ENCODE assay signal across 18 cellular contexts in genomic region chr4:102792361-102792936, GRCh38. TPM values are rescaled to one million over a fixed set of nuclear protein-coding genes. Genes with fewer than 3 reads are reported as not detected.
DNase-seq lines count a peak whose midpoint lies in the region; ATAC-seq and TF ChIP-seq lines count a peak whose summit lies in the region.
"Had no signal": no experiment of that assay in that cellular context is flagged by ENCODE, and none has a peak within 500 bp of the region (broad histone marks: within the 10 kb centered on the region; RNA-seq: fewer than 3 reads in every experiment).

No MANE protein-coding gene starts in this region.

- H3K9me3 Mint-ChIP-seq in endothelial cell (ENCODE audit: unreplicated experiment), result no peaks in the 10 kb centered on the region
- peaks cover 3% of the 10 kb centered on the region for H3K9me3 Mint-ChIP-seq in progenitor cell of endocrine pancreas (ENCODE audit: low read depth)
- H3K9me3 Mint-ChIP-seq in activated T-helper 17 cell treated with anti-CD3 and anti-CD28 coated beads, Interleukin-2, amount 50 U/mL, for 72 hours, result no peaks in the 10 kb centered on the region
- H3K9me3 Mint-ChIP-seq: dendritic cell treated with granulocyte-macrophage colony-stimulating factor and Interleukin-4, amounts not matched to agents 40 ng/mL and 50 ng/mL, for 4 days had no signal

- H3K4me1 ChIP-seq in left ventricle myocardium inferior, result no peaks in the 10 kb centered on the region
- H3K4me1 ChIP-seq: suprapubic skin had no signal

- H3K4me3 Mint-ChIP-seq in endothelial cell (ENCODE audit: unreplicated experiment) (peak overlapping the region; percentile 3), progenitor cell of endocrine pancreas (ENCODE audit: low read depth) (no peak overlapping the region)
- no peak overlapping the region for H3K4me3 Mint-ChIP-seq in activated T-helper 17 cell treated with anti-CD3 and anti-CD28 coated beads, Interleukin-2, amount 50 U/mL, for 72 hours
- H3K4me3 Mint-ChIP-seq: brain; dendritic cell treated with granulocyte-macrophage colony-stimulating factor and Interleukin-4, amounts not matched to agents 40 ng/mL and 50 ng/mL, for 4 days had no signal

- H3K4me3 ChIP-seq in left ventricle myocardium inferior, result no peak overlapping the region
- H3K4me3 ChIP-seq: suprapubic skin had no signal

- intact Hi-C loops in Right ventricle myocardium superior (cut with DNase I) (no loop called here), left ventricle myocardium inferior (cut with micrococcal nuclease) (no loop called here)

- ATAC-seq in Right ventricle myocardium superior (ENCODE audit: poor library complexity), result peak; percentile 13
- ATAC-seq in HG02588 (IDR thresholded peaks at IDR 0.05; ENCODE audit: unreplicated experiment), result no peak
- no peak for ATAC-seq in activated T-helper 17 cell treated with anti-CD3 and anti-CD28 coated beads, Interleukin-2, amount 50 U/mL, for 72 hours (replicated peaks)
- no peak for ATAC-seq in GM18858 (IDR thresholded peaks at IDR 0.05; ENCODE audit: unreplicated experiment)

- no peak overlapping the region for H3K27ac ChIP-seq in left ventricle myocardium inferior (replicated peaks)
- H3K27ac ChIP-seq: suprapubic skin, VCaP had no signal

- DNase-seq in Right ventricle myocardium superior (no peak), left ventricle myocardium inferior (no peak), OCI-M1 (lab: John Stamatoyannopoulos, UW) (peak; percentile 37), endothelial cell (ENCODE audit: low spot score) (no peak), progenitor cell of endocrine pancreas (ENCODE audit: low spot score, unreplicated experiment) (no peak)
- DNase-seq: activated naive CD4-positive, alpha-beta T cell treated with anti-CD3 and anti-CD28 coated beads, Interleukin-2, amount 50 U/mL, for 16 hours; EL; KG1; NCI-H2029; NCI-H510A; SHP77 treated with DMSO at 0.1 percent for 48 hours had no signal

- TF ChIP-seq CTCF in left ventricle myocardium inferior (IDR thresholded peaks at IDR 0.05; ENCODE audit: borderline replicate concordance) (no peak), endothelial cell (IDR thresholded peaks at IDR 0.05; ENCODE audit: unreplicated experiment) (no peak), progenitor cell of endocrine pancreas (IDR thresholded peaks at IDR 0.05; ENCODE audit: unreplicated experiment) (no peak)

- H3K4me1 Mint-ChIP-seq in endothelial cell (ENCODE audit: unreplicated experiment), result no peaks in the 10 kb centered on the region
- peaks cover 2% of the 10 kb centered on the region for H3K4me1 Mint-ChIP-seq in progenitor cell of endocrine pancreas (ENCODE audit: low read depth)
- peaks cover 26% of the 10 kb centered on the region for H3K4me1 Mint-ChIP-seq in activated T-helper 17 cell treated with anti-CD3 and anti-CD28 coated beads, Interleukin-2, amount 50 U/mL, for 72 hours

- H3K36me3 ChIP-seq in left ventricle myocardium inferior, result peaks cover 33% of the 10 kb centered on the region

- H3K36me3 Mint-ChIP-seq in endothelial cell (ENCODE audit: low read depth, unreplicated experiment), result peaks cover 27% of the 10 kb centered on the region
- peaks cover 24% of the 10 kb centered on the region for H3K36me3 Mint-ChIP-seq in progenitor cell of endocrine pancreas (ENCODE audit: insufficient read depth)
- no peaks in the 10 kb centered on the region for H3K36me3 Mint-ChIP-seq in activated T-helper 17 cell treated with anti-CD3 and anti-CD28 coated beads, Interleukin-2, amount 50 U/mL, for 72 hours (ENCODE audit: low read depth)

- no peaks in the 10 kb centered on the region for H3K27me3 ChIP-seq in left ventricle myocardium inferior (ENCODE audit: low read depth)
- H3K27me3 ChIP-seq: suprapubic skin had no signal

- H3K27me3 Mint-ChIP-seq in endothelial cell (ENCODE audit: unreplicated experiment) (peaks cover 3% of the 10 kb centered on the region), progenitor cell of endocrine pancreas (no peaks in the 10 kb centered on the region)
- H3K27me3 Mint-ChIP-seq in activated T-helper 17 cell treated with anti-CD3 and anti-CD28 coated beads, Interleukin-2, amount 50 U/mL, for 72 hours, result no peaks in the 10 kb centered on the region
- H3K27me3 Mint-ChIP-seq: brain; dendritic cell treated with granulocyte-macrophage colony-stimulating factor and Interleukin-4, amounts not matched to agents 40 ng/mL and 50 ng/mL, for 4 days had no signal

- H3K27ac Mint-ChIP-seq in endothelial cell (ENCODE audit: unreplicated experiment), result no peak overlapping the region
- peak overlapping the region; percentile 1 for H3K27ac Mint-ChIP-seq in progenitor cell of endocrine pancreas
- no peak overlapping the region for H3K27ac Mint-ChIP-seq in activated T-helper 17 cell treated with anti-CD3 and anti-CD28 coated beads, Interleukin-2, amount 50 U/mL, for 72 hours
- H3K27ac Mint-ChIP-seq: dendritic cell treated with granulocyte-macrophage colony-stimulating factor and Interleukin-4, amounts not matched to agents 40 ng/mL and 50 ng/mL, for 4 days had no signal

- H3K9me3 ChIP-seq in left ventricle myocardium inferior (replicated peaks), result peaks cover 11% of the 10 kb centered on the region
- H3K9me3 ChIP-seq: suprapubic skin had no signal

RNA-seq across cellular contexts. Expression of gene MANBA, which starts 31.7 kb away (rescaled TPM):
- total RNA-seq in Right ventricle myocardium superior (22.4 TPM), left ventricle myocardium inferior (30.3 TPM), endothelial cell (ENCODE audit: unreplicated experiment) (9.4 TPM), progenitor cell of endocrine pancreas (48.9 and 49.7 TPM in 2 replicates)
- total RNA-seq in activated T-helper 17 cell treated with anti-CD3 and anti-CD28 coated beads, Interleukin-2, amount 50 U/mL, for 72 hours, result 10 to 100 TPM in 1 of 2 donors, 1 to 10 TPM in 1; 10.0 to 13.6 TPM

RNA-seq across cellular contexts. Expression of gene UBE2D3, which starts 34.9 kb away (rescaled TPM):
- total RNA-seq in Right ventricle myocardium superior, result 262 TPM
- total RNA-seq in left ventricle myocardium inferior, result 251 TPM
- total RNA-seq in endothelial cell (ENCODE audit: unreplicated experiment), result 370 TPM
- total RNA-seq in progenitor cell of endocrine pancreas, result 307 and 316 TPM in 2 replicates
- total RNA-seq in activated T-helper 17 cell treated with anti-CD3 and anti-CD28 coated beads, Interleukin-2, amount 50 U/mL, for 72 hours, result 100 to 1,000 TPM; 403 to 450 TPM
